15 cellular contexts compared by ENCODE assay signal in the genomic region with DNA sequence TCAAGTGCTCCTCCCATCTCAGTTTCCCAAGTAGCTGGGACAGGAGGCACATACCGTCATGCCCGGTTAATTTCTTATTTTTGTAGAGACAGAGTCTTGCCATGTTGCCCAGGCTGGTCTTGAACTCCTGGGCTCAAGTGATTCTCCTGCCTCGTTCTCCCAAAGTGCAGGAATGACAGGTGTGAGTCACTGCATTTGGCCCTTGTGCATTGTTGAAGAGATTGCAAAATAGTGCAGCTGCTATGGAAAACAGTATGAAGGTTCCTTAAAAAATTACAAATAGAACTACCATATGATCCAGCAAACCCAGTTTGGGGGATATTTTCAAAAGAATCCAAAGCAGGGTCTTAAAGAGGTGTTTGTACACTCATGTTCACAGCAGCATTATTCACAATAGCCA.
"Had no signal": no experiment of that assay in that cellular context is flagged by ENCODE, and none has a peak within 500 bp of the region (broad histone marks: within the 10 kb centered on the region; RNA-seq: fewer than 3 reads in every experiment).

No MANE protein-coding gene starts in this region.

- H3K27ac Mint-ChIP-seq: activated CD4-positive, alpha-beta memory T cell treated with anti-CD3 and anti-CD28 coated beads for 36 hours; natural killer cell; stimulated activated effector memory CD8-positive, alpha-beta T cell treated with anti-CD3 and anti-CD28 coated beads, Interleukin-12 subunit alpha, Interleukin-12 subunit beta, amount 100 ng/mL, for 72 hours had no signal

- H3K27me3 Mint-ChIP-seq: activated CD4-positive, alpha-beta memory T cell treated with anti-CD3 and anti-CD28 coated beads for 36 hours had no signal

- H3K27ac ChIP-seq: left lung, neutrophil, parathyroid adenoma, tibial nerve had no signal

- H3K27me3 ChIP-seq: left lung, tibial nerve had no signal

- H3K9me3 Mint-ChIP-seq: activated CD4-positive, alpha-beta memory T cell treated with anti-CD3 and anti-CD28 coated beads for 36 hours; activated T-cell treated with anti-CD3 and anti-CD28 coated beads, Interleukin-2, amount 50 U/mL, for 72 hours; natural killer cell; stimulated activated effector memory CD8-positive, alpha-beta T cell treated with anti-CD3 and anti-CD28 coated beads, Interleukin-12 subunit alpha, Interleukin-12 subunit beta, amount 100 ng/mL, for 72 hours had no signal

- H3K4me3 Mint-ChIP-seq: activated CD4-positive, alpha-beta memory T cell treated with anti-CD3 and anti-CD28 coated beads for 36 hours; natural killer cell; stimulated activated effector memory CD8-positive, alpha-beta T cell treated with anti-CD3 and anti-CD28 coated beads, Interleukin-12 subunit alpha, Interleukin-12 subunit beta, amount 100 ng/mL, for 72 hours had no signal

- ATAC-seq: activated T-cell treated with anti-CD3 and anti-CD28 coated beads, Interleukin-2, amount 50 U/mL, for 72 hours; left lung; mucosa of descending colon; natural killer cell; stimulated activated effector memory CD8-positive, alpha-beta T cell treated with anti-CD3 and anti-CD28 coated beads, Interleukin-12 subunit alpha, Interleukin-12 subunit beta, amount 100 ng/mL, for 72 hours had no signal

- H3K9me3 ChIP-seq: left lung, mucosa of descending colon, neutrophil, tibial nerve had no signal

- H3K36me3 Mint-ChIP-seq: natural killer cell had no signal

- DNase-seq: activated CD4-positive, alpha-beta memory T cell treated with anti-CD3 and anti-CD28 coated beads for 36 hours; activated CD4-positive, alpha-beta T cell treated with anti-CD3 and anti-CD28 coated beads for 1 hour; activated T-cell treated with anti-CD3 and anti-CD28 coated beads, Interleukin-2, amount 50 U/mL, for 72 hours; foreskin fibroblast; hippocampal formation; kidney; left lung; mucosa of descending colon; natural killer cell; substantia nigra; SW 1271 had no signal
